1 cellular context compared by ENCODE assay signal in the genomic region with DNA sequence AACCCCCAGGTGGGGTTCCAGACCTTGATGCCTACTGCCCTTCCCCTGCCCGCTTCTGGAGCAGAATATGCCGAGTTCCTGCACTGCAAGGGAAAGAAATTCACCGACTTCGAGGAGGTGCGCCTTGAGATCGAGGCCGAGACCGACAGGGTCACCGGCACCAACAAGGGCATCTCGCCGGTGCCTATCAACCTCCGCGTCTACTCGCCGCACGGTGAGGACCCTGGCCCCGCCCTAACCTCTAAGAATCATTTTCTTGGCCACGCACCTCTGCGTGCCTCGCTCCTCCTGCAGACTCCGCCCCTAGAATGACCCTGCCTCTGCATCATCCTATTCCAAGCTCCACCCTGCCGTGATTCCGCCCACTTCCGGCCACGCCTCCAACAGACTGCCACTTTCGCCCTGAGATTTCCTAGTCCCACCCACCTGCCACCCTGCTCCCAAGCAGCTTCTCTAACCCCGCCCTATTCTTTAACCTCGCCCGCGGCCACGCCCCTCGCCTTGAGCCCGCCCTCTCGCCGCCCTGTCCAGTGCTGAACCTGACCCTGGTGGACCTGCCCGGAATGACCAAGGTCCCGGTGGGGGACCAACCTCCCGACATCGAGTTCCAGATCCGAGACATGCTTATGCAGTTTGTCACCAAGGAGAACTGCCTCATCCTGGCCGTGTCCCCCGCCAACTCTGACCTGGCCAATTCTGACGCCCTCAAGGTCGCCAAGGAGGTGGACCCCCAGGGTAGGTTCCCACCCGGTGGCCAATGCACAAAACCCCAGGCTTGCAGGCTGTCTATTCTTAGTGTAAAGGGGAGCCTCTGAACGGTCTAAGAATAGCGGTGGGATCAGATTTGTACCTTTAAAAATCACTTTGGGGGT.
A peak's percentile ranks its signal among the peaks of the same experiment; 100 is the strongest.
TF ChIP-seq lines count a peak whose summit lies in the region.

No MANE protein-coding gene starts in this region.

TF ChIP-seq in K562, 482 proteins besides CTCF, POLR2A, EP300 and RAD21 (continued from another document):
- TF ChIP-seq ZNF436 (CRISPR knock-in tag; IDR thresholded peaks at IDR 0.05) (no peak), CSDE1 (IDR thresholded peaks at IDR 0.05) (no peak), CAMTA2 (CRISPR knock-in tag; conservative IDR thresholded peaks at IDR 0.05) (0 out of 2 replicates have a peak, but pooled peaks have one; percentile 56), KLF1 (tag; IDR thresholded peaks at IDR 0.05) (peak; percentile 92), E2F3 (CRISPR knock-in tag; IDR thresholded peaks at IDR 0.05) (peak; percentile 74), SETDB1 (IDR thresholded peaks at IDR 0.05; ENCODE audit: low read length) (peak; percentile 68)
- TF ChIP-seq, protein P1, sequence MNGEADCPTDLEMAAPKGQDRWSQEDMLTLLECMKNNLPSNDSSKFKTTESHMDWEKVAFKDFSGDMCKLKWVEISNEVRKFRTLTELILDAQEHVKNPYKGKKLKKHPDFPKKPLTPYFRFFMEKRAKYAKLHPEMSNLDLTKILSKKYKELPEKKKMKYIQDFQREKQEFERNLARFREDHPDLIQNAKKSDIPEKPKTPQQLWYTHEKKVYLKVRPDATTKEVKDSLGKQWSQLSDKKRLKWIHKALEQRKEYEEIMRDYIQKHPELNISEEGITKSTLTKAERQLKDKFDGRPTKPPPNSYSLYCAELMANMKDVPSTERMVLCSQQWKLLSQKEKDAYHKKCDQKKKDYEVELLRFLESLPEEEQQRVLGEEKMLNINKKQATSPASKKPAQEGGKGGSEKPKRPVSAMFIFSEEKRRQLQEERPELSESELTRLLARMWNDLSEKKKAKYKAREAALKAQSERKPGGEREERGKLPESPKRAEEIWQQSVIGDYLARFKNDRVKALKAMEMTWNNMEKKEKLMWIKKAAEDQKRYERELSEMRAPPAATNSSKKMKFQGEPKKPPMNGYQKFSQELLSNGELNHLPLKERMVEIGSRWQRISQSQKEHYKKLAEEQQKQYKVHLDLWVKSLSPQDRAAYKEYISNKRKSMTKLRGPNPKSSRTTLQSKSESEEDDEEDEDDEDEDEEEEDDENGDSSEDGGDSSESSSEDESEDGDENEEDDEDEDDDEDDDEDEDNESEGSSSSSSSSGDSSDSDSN (IDR thresholded peaks at IDR 0.05; ENCODE audit: borderline replicate concordance in 1 of 2, low read depth in 2 of 2, low read length in 2 of 2), result no peak
